In genomic region chr3:55936549-55937052, GRCh38 we compare ENCODE assay signal across 33 cellular contexts.
"Had no signal": no experiment of that assay in that cellular context is flagged by ENCODE, and none has a peak within 500 bp of the region (broad histone marks: within the 10 kb centered on the region; RNA-seq: fewer than 3 reads in every experiment).

No MANE protein-coding gene starts in this region.

- H3K36me3 Mint-ChIP-seq: activated naive CD8-positive, alpha-beta T cell had no signal

- FAIRE-seq: astrocyte, bronchial epithelial cell had no signal

- H3K4me3 ChIP-seq: coronary artery, dorsolateral prefrontal cortex, esophagus muscularis mucosa, gastroesophageal sphincter, heart right ventricle had no signal

- H3K36me3 ChIP-seq: brain microvascular endothelial cell, esophagus muscularis mucosa, gastroesophageal sphincter, heart right ventricle, WERI-Rb-1 had no signal

- H3K27ac ChIP-seq: brain microvascular endothelial cell, coronary artery, dorsolateral prefrontal cortex, esophagus muscularis mucosa, foreskin keratinocyte, gastroesophageal sphincter, heart right ventricle, WERI-Rb-1 had no signal

- H3K4me1 ChIP-seq: esophagus muscularis mucosa, foreskin keratinocyte, gastroesophageal sphincter, heart right ventricle had no signal

- H3K4me1 Mint-ChIP-seq: activated B cell treated with CpG ODN at 0.5 μM for 24 hours; activated T-helper 17 cell treated with anti-CD3 and anti-CD28 coated beads, Interleukin-2, amount 50 U/mL, for 72 hours; central memory CD8-positive, alpha-beta T cell; T-helper 17 cell had no signal

- DNase-seq: activated B cell treated with CpG ODN at 0.5 μM for 24 hours; activated CD4-positive, alpha-beta T cell treated with anti-CD3 and anti-CD28 coated beads for 48 hours; activated CD4-positive, alpha-beta T cell treated with anti-CD3 and anti-CD28 coated beads, Interleukin-2, amount 50 U/mL, for 1 hour; activated CD4-positive, alpha-beta T cell treated with anti-CD3 and anti-CD28 coated beads, Interleukin-2, amount 50 U/mL, for 48 hours; activated CD8-positive, alpha-beta memory T cell treated with anti-CD3 and anti-CD28 coated beads for 24 hours; activated CD8-positive, alpha-beta T cell treated with anti-CD3 and anti-CD28 coated beads for 36 hours; activated effector memory CD4-positive, alpha-beta T cell treated with Interleukin-2 at 50 U/mL for 16 hours; activated gamma-delta T cell treated with Interleukin-2 at 50 U/mL for 16 hours; activated naive CD4-positive, alpha-beta T cell treated with anti-CD3 and anti-CD28 coated beads, Interleukin-2, amount 50 U/mL, for 16 hours; activated naive CD4-positive, alpha-beta T cell treated with Interleukin-2 at 50 U/mL for 16 hours; activated T-cell treated with anti-CD3 and anti-CD28 coated beads, Interleukin-2, amount 50 U/mL, for 4 hours; amniotic stem cell; anterior cingulate cortex; brain microvascular endothelial cell; dorsolateral prefrontal cortex; effector memory CD4-positive, alpha-beta T cell; erythroblast; foreskin keratinocyte; heart right ventricle; T-helper 17 cell; T1000; WERI-Rb-1 had no signal

- ATAC-seq: activated CD4-positive, CD25-positive, alpha-beta regulatory T cell treated with anti-CD3 and anti-CD28 coated beads, Interleukin-2, amount 50 U/mL, for 24 hours; activated CD8-positive, alpha-beta T cell treated with anti-CD3 and anti-CD28 coated beads for 36 hours; activated T-cell treated with anti-CD3 and anti-CD28 coated beads, Interleukin-2, amount 50 U/mL, for 4 hours; activated T-helper 17 cell treated with anti-CD3 and anti-CD28 coated beads, Interleukin-2, amount 50 U/mL, for 72 hours; foreskin keratinocyte; gastroesophageal sphincter; heart right ventricle; T-helper 17 cell had no signal

- H3K27me3 Mint-ChIP-seq: activated B cell treated with CpG ODN at 0.5 μM for 24 hours; activated CD8-positive, alpha-beta T cell treated with anti-CD3 and anti-CD28 coated beads for 36 hours; activated naive CD8-positive, alpha-beta T cell; activated T-helper 17 cell treated with anti-CD3 and anti-CD28 coated beads, Interleukin-2, amount 50 U/mL, for 72 hours; central memory CD8-positive, alpha-beta T cell; dendritic cell treated with granulocyte-macrophage colony-stimulating factor and Interleukin-4, amounts not matched to agents 40 ng/mL and 50 ng/mL, for 4 days; T-helper 17 cell had no signal

- H3K9me3 Mint-ChIP-seq: activated B cell treated with CpG ODN at 0.5 μM for 24 hours; activated CD8-positive, alpha-beta T cell treated with anti-CD3 and anti-CD28 coated beads for 36 hours; activated T-cell treated with anti-CD3 and anti-CD28 coated beads, Interleukin-2, amount 50 U/mL, for 4 hours; activated T-helper 17 cell treated with anti-CD3 and anti-CD28 coated beads, Interleukin-2, amount 50 U/mL, for 72 hours; dendritic cell treated with granulocyte-macrophage colony-stimulating factor and Interleukin-4, amounts not matched to agents 40 ng/mL and 50 ng/mL, for 4 days; T-helper 2 cell treated with Interferon-gamma antibody and Interleukin-4, amounts not matched to agents 5 μg/mL and 100 μg/mL, for 36 hours had no signal

- H3K9me3 ChIP-seq: esophagus muscularis mucosa, gastroesophageal sphincter, heart right ventricle had no signal

- H3K27ac Mint-ChIP-seq: activated B cell treated with CpG ODN at 0.5 μM for 24 hours; activated CD8-positive, alpha-beta T cell treated with anti-CD3 and anti-CD28 coated beads for 36 hours; activated naive CD8-positive, alpha-beta T cell; activated T-helper 17 cell treated with anti-CD3 and anti-CD28 coated beads, Interleukin-2, amount 50 U/mL, for 72 hours; dendritic cell treated with granulocyte-macrophage colony-stimulating factor and Interleukin-4, amounts not matched to agents 40 ng/mL and 50 ng/mL, for 4 days; T-helper 17 cell; T-helper 2 cell treated with Interferon-gamma antibody and Interleukin-4, amounts not matched to agents 5 μg/mL and 100 μg/mL, for 36 hours had no signal

- H3K27me3 ChIP-seq: brain microvascular endothelial cell, dorsolateral prefrontal cortex, esophagus muscularis mucosa, gastroesophageal sphincter had no signal

- H3K4me3 Mint-ChIP-seq: activated B cell treated with CpG ODN at 0.5 μM for 24 hours; activated CD8-positive, alpha-beta T cell treated with anti-CD3 and anti-CD28 coated beads for 36 hours; activated naive CD8-positive, alpha-beta T cell; activated T-cell treated with anti-CD3 and anti-CD28 coated beads, Interleukin-2, amount 50 U/mL, for 4 hours; activated T-helper 17 cell treated with anti-CD3 and anti-CD28 coated beads, Interleukin-2, amount 50 U/mL, for 72 hours; central memory CD8-positive, alpha-beta T cell; dendritic cell treated with granulocyte-macrophage colony-stimulating factor and Interleukin-4, amounts not matched to agents 40 ng/mL and 50 ng/mL, for 4 days; T-helper 17 cell; T-helper 2 cell treated with Interferon-gamma antibody and Interleukin-4, amounts not matched to agents 5 μg/mL and 100 μg/mL, for 36 hours had no signal
